In genomic region chr1:84853743-84854721, GRCh38 we compare ENCODE assay signal across 8 cellular contexts. TPM values are rescaled to one million over a fixed set of nuclear protein-coding genes. Genes with fewer than 3 reads are reported as not detected.
DNase-seq lines count a peak whose midpoint lies in the region; ATAC-seq and TF ChIP-seq lines count a peak whose summit lies in the region.

No MANE protein-coding gene starts in this region.

- no peaks in the 10 kb centered on the region for H3K27me3 ChIP-seq in BLaER1 treated with 17β-estradiol and CSF1 and Interleukin-3, amounts not matched to agents 10 nM and 100 nM
- no peaks in the 10 kb centered on the region for H3K27me3 ChIP-seq in sigmoid colon

- H3K4me2 ChIP-seq in BLaER1 treated with 17β-estradiol and CSF1 and Interleukin-3, amounts not matched to agents 10 nM and 100 nM, result peak overlapping the region; percentile 41 to 87 (median 73)

- peak overlapping the region in 9 of 11 experiments; percentile 30 to 73 (median 64); a peak in 15 of 22 replicates for H3K9ac ChIP-seq in BLaER1 treated with 17β-estradiol and CSF1 and Interleukin-3, amounts not matched to agents 10 nM and 100 nM

- no peak for TF ChIP-seq CTCF in sigmoid colon (IDR thresholded peaks at IDR 0.05)

- ATAC-seq in GM19025 (IDR thresholded peaks at IDR 0.05; ENCODE audit: low read depth, unreplicated experiment) (peak; percentile 89), HG03103 (IDR thresholded peaks at IDR 0.05; ENCODE audit: low read depth, unreplicated experiment) (peak; percentile 95)

- peak overlapping the region; percentile 65 to 94 (median 82) for H3K27ac ChIP-seq in BLaER1 treated with 17β-estradiol and CSF1 and Interleukin-3, amounts not matched to agents 10 nM and 100 nM
- H3K27ac ChIP-seq in sigmoid colon, result no peak overlapping the region

- peaks cover 10 to 58% (median 26%) of the 10 kb centered on the region in 10 experiments; a peak in 19 of 20 replicates for H3K4me1 ChIP-seq in BLaER1 treated with 17β-estradiol and CSF1 and Interleukin-3, amounts not matched to agents 10 nM and 100 nM
- H3K4me1 ChIP-seq in sigmoid colon, result no peaks in the 10 kb centered on the region

- H3K36me3 ChIP-seq in BLaER1 treated with 17β-estradiol and CSF1 and Interleukin-3, amounts not matched to agents 10 nM and 100 nM, result no peaks in the 10 kb centered on the region
- no peaks in the 10 kb centered on the region for H3K36me3 ChIP-seq in sigmoid colon

- DNase-seq in SK-MEL-5 (ENCODE audit: low read depth, low spot score) (peak; percentile 51), dermis microvascular lymphatic vessel endothelial cell (ENCODE audit: low read depth in 2 of 2) (peak; percentile 83 to 91), superior temporal gyrus (ENCODE audit: extremely low spot score) (no peak), sigmoid colon (no peak)
- DNase-seq in stimulated activated CD4-positive, alpha-beta T cell treated with anti-CD3 and anti-CD28 coated beads, Interleukin-15, amount 100 ng/mL, for 48 hours (ENCODE audit: low read depth in 2 of 2), result peak; percentile 19 to 22

- in situ Hi-C loops in SK-MEL-5 (cut with HindIII; ENCODE audit: low pct_unique_long_range_greater_than_20kb, low sequenced_read_pairs), result no loop called here

- intact Hi-C loops in sigmoid colon (cut with DNase I), result no loop called here

- no peak for TF ChIP-seq POLR2A in sigmoid colon (IDR thresholded peaks at IDR 0.05)

- no peak for TF ChIP-seq EP300 in sigmoid colon (IDR thresholded peaks at IDR 0.05)

- H3K4me3 ChIP-seq in BLaER1 treated with 17β-estradiol and CSF1 and Interleukin-3, amounts not matched to agents 10 nM and 100 nM, result no peak overlapping the region
- H3K4me3 ChIP-seq in sigmoid colon, result no peak overlapping the region

- 49 to 52% methylated on average over 2 of the region's 2 CpGs for WGBS in sigmoid colon, 2 donors

- H4K20me1 ChIP-seq in BLaER1 treated with 17β-estradiol and CSF1 and Interleukin-3, amounts not matched to agents 10 nM and 100 nM, result no peaks in the 10 kb centered on the region

- H3K9me3 ChIP-seq in BLaER1 treated with 17β-estradiol and CSF1 and Interleukin-3, amounts not matched to agents 10 nM and 100 nM (replicated peaks in 1 of 11), result no peaks in the 10 kb centered on the region
- H3K9me3 ChIP-seq in sigmoid colon, result no peaks in the 10 kb centered on the region

RNA-seq across cellular contexts. Expression of gene LPAR3, which starts 39.0 kb away (rescaled TPM):
- 0.82 and 1.3 TPM in 2 replicates for total RNA-seq in SK-MEL-5 (2014; rRNA removed; shearing (Covaris generic))
- polyA plus RNA-seq in SK-MEL-5 (2015; cell fraction: cytosol; rRNA removed), result 0.25 and 1.3 TPM in 2 replicates
- polyA plus RNA-seq in SK-MEL-5 (2015; cell fraction: nucleus; rRNA removed), result 1.4 TPM in 1 of 2 replicates, not detected in the other
- total RNA-seq in dermis microvascular lymphatic vessel endothelial cell, result under 0.01 TPM in 1 of 2 replicates, not detected in the other
- not detected for total RNA-seq in sigmoid colon
- polyA plus RNA-seq in sigmoid colon, result 1 to 10 TPM in 1 of 3 donors, under 1 TPM in 2; 0.23 to 1.4 (median 0.60) TPM

Comparison
In these comparisons a context has a peak if more than half of its experiments do, and no peak if none do; other contexts are left out.
1. H3K27ac ChIP-seq: peak in BLaER1 treated with 17β-estradiol and CSF1 and Interleukin-3, amounts not matched to agents 10 nM and 100 nM (11 of 11); none in sigmoid colon (0 of 4).
2. DNase-seq: peak in SK-MEL-5 (single experiment), dermis microvascular lymphatic vessel endothelial cell (2 of 2) and stimulated activated CD4-positive, alpha-beta T cell treated with anti-CD3 and anti-CD28 coated beads, Interleukin-15, amount 100 ng/mL, for 48 hours (2 of 2); none in superior temporal gyrus (single experiment) and sigmoid colon (single experiment).